ENCODE assay signal across 8 cellular contexts in the genomic region with DNA sequence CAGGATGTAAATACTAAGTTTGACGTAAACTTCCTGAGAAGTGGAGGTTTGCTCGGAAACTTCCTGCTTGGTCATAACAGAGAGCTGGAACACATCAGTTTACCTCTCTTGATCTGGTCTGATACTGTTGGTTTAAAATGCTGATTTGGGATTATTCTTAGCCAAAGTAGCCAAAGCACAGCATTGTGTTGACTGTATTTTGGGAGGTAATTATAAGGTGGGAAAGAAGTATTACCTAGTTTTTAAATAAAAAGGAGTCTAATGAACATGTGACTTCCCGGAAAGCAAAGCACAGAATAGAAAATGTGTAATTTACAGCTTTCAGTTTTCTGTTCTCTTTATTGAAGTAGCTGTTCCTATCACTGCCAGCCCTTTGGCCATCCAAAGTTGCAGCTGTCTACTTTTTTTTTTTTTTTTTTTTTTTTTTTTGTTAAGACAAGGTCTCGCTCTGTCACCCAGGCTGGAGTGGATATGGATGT. TPM values are rescaled to one million over a fixed set of nuclear protein-coding genes. Genes with fewer than 3 reads are reported as not detected.
DNase-seq lines count a peak whose midpoint lies in the region; ATAC-seq and TF ChIP-seq lines count a peak whose summit lies in the region.

No MANE protein-coding gene starts in this region.

- H3K4me2 ChIP-seq in IMR-90 (ENCODE audit: low read depth, low read length) = no peak overlapping the region

- ATAC-seq in GM19455 (IDR thresholded peaks at IDR 0.05; ENCODE audit: unreplicated experiment) (peak; percentile 70), IMR-90 (ENCODE audit: low read depth) (no peak), left colon (peak; percentile 35), GM19397 (IDR thresholded peaks at IDR 0.05; ENCODE audit: unreplicated experiment) (no peak)

- H2BK5ac ChIP-seq in IMR-90 (ENCODE audit: low read depth, low read length, poor library complexity, severe bottlenecking) = no peak overlapping the region

- no peaks in the 10 kb centered on the region for H3K27me3 Mint-ChIP-seq in endodermal cell (ENCODE audit: insufficient read depth)

- in situ Hi-C loops in IMR-90 (cut with MboI; ENCODE audit: low sequenced_read_pairs) = no loop called here

- H4K91ac ChIP-seq in IMR-90 (ENCODE audit: insufficient read depth, low read depth, low read length) = no peak overlapping the region

- no peak overlapping the region for H4K8ac ChIP-seq in IMR-90 (ENCODE audit: low read depth in 2 of 2, low read length in 2 of 2)

- 0 out of 3 replicates have a peak overlapping the region, but pooled peaks have one; percentile 39 for H2BK15ac ChIP-seq in IMR-90 (ENCODE audit: low read depth, low read length)

- H3K27ac ChIP-seq in IMR-90 (ENCODE audit: insufficient read depth, low read length) (no peak overlapping the region), endodermal cell (ENCODE audit: low read depth, low read length) (no peak overlapping the region)

- H3K27me3 ChIP-seq in IMR-90 (ENCODE audit: control insufficient read depth, insufficient read depth, low read length) (no peaks in the 10 kb centered on the region), endodermal cell (ENCODE audit: control insufficient read depth, insufficient read depth, low read length, poor library complexity, severe bottlenecking) (no peaks in the 10 kb centered on the region)

- H3K9me1 ChIP-seq in IMR-90 (ENCODE audit: insufficient read depth, low read length) = no peaks in the 10 kb centered on the region; the same call in 1 of the 2 replicates

- H2BK20ac ChIP-seq in IMR-90 (ENCODE audit: low read depth, low read length) = no peak overlapping the region

- DNase-seq in GM12864 (ENCODE audit: low read depth) (peak; percentile 55), IMR-90 (no peak), left colon (no peak), middle frontal gyrus (ENCODE audit: extremely low spot score, low spot score) (no peak), cortex of kidney (lab: John Stamatoyannopoulos, UW) (no peak), endodermal cell (no peak)

- H3K27ac Mint-ChIP-seq in endodermal cell = no peak overlapping the region

- no peak overlapping the region for H3K23ac ChIP-seq in IMR-90 (ENCODE audit: low read depth, low read length)

- TSS peak; percentile 13 for BruUV-seq in IMR-90 (replicated peaks; lab: Mats Ljungman, UMichigan)

- no peaks in the 10 kb centered on the region for H4K20me1 ChIP-seq in IMR-90 (ENCODE audit: insufficient read depth, low read length)

- no peak overlapping the region for H2AK5ac ChIP-seq in IMR-90 (ENCODE audit: low read depth, low read length)

- no peak overlapping the region for H3K4me3 Mint-ChIP-seq in endodermal cell

- H4K5ac ChIP-seq in IMR-90 (ENCODE audit: low read depth, low read length) = no peak overlapping the region

- H2AK9ac ChIP-seq in IMR-90 (replicated peaks; ENCODE audit: low read depth, low read length, poor library complexity) = no peak overlapping the region

- intact Hi-C loops in IMR-90 (cut with micrococcal nuclease) (no loop called here), left colon (cut with DNase I, micrococcal nuclease) (no loop called here)

- no peak for TF ChIP-seq CTCF in GM12864 (IDR thresholded peaks at IDR 0.05; ENCODE audit: low read depth, low read length, missing control alignments)
- TF ChIP-seq CTCF in IMR-90 (conservative IDR thresholded peaks at IDR 0.05; ENCODE audit: low read depth, low read length) = no peak
- no peak for TF ChIP-seq CTCF in endodermal cell (conservative IDR thresholded peaks at IDR 0.05)

- POLR2A ChIA-PET in IMR-90 (lab: Charles Lee; ENCODE audit: unreplicated experiment) = no interaction called here

- no peaks in the 10 kb centered on the region for H3K79me1 ChIP-seq in IMR-90 (ENCODE audit: low read depth in 1 of 2, low read length in 2 of 2)

- no peak overlapping the region for H3K56ac ChIP-seq in IMR-90 (ENCODE audit: extremely low read depth, insufficient read depth, low read length)

- H3K36me3 ChIP-seq in IMR-90 (ENCODE audit: control insufficient read depth, insufficient read depth, low read length) = no peaks in the 10 kb centered on the region
- no peaks in the 10 kb centered on the region for H3K36me3 ChIP-seq in endodermal cell (ENCODE audit: control insufficient read depth, insufficient read depth, low read length)

- H2BK120ac ChIP-seq in IMR-90 (ENCODE audit: low read depth, low read length) = no peak overlapping the region

- H3K18ac ChIP-seq in IMR-90 (ENCODE audit: low read depth, low read length) = no peak overlapping the region

- CTCF ChIA-PET in IMR-90 (lab: Yijun Ruan, JAX) = no interaction called here

- H3K4ac ChIP-seq in IMR-90 (ENCODE audit: low read depth, low read length) = no peak overlapping the region

- no peak overlapping the region for H2AFZ ChIP-seq in IMR-90 (replicated peaks; ENCODE audit: low read length, poor library complexity)

- H3K36me3 Mint-ChIP-seq in endodermal cell (ENCODE audit: low read depth) = no peaks in the 10 kb centered on the region

- H3K9ac ChIP-seq in IMR-90 (ENCODE audit: low read depth, low read length) = no peak overlapping the region
- H3K9ac ChIP-seq in endodermal cell (ENCODE audit: extremely low read depth, low read length, poor library complexity, severe bottlenecking) = no peak overlapping the region

- TF ChIP-seq POLR2A in IMR-90 (IDR thresholded peaks at IDR 0.05; ENCODE audit: low read depth, low read length) = no peak

- no peak for TF ChIP-seq RAD21 in IMR-90 (IDR thresholded peaks at IDR 0.05; ENCODE audit: low read length)

- dilution Hi-C loops in IMR-90 (cut with HindIII; ENCODE audit: low sequenced_read_pairs, unreplicated experiment) = no loop called here

- H3K4me1 ChIP-seq in IMR-90 (ENCODE audit: control insufficient read depth, insufficient read depth, low read length) = no peaks in the 10 kb centered on the region
- H3K4me1 ChIP-seq in endodermal cell (ENCODE audit: control insufficient read depth, insufficient read depth, low read length) = no peaks in the 10 kb centered on the region

- H3K9me3 ChIP-seq in IMR-90 (ENCODE audit: control insufficient read depth, insufficient read depth, low read length) (no peaks in the 10 kb centered on the region), endodermal cell (ENCODE audit: control insufficient read depth, low read length) (no peaks in the 10 kb centered on the region)

- no peaks in the 10 kb centered on the region for H3K4me1 Mint-ChIP-seq in endodermal cell

- H3K14ac ChIP-seq in IMR-90 (replicated peaks; ENCODE audit: low read depth, low read length) = no peak overlapping the region

- H3K9me3 Mint-ChIP-seq in endodermal cell = no peaks in the 10 kb centered on the region

- no peak overlapping the region for H3K4me3 ChIP-seq in GM12864 (ENCODE audit: low read depth, low read length)
- H3K4me3 ChIP-seq in IMR-90 (ENCODE audit: insufficient read depth, low read depth, low read length) = no peak overlapping the region
- H3K4me3 ChIP-seq in endodermal cell (ENCODE audit: low read length) = no peak overlapping the region

- no CpG with 5 or more reads among the region's 4 CpGs for WGBS in IMR-90 (ENCODE audit: extremely low coverage in 2 of 2, insufficient read length in 1 of 2), 2 experiments
- 88 to 100% methylated on average over 3 to 4 of the region's 4 CpGs for WGBS in endodermal cell (ENCODE audit: insufficient coverage in 1 of 2, insufficient read length in 1 of 2), 2 experiments

TF ChIP-seq in IMR-90, 13 proteins besides CTCF, POLR2A, EP300 and RAD21 (continues in another document):
- TF ChIP-seq, protein P1, sequence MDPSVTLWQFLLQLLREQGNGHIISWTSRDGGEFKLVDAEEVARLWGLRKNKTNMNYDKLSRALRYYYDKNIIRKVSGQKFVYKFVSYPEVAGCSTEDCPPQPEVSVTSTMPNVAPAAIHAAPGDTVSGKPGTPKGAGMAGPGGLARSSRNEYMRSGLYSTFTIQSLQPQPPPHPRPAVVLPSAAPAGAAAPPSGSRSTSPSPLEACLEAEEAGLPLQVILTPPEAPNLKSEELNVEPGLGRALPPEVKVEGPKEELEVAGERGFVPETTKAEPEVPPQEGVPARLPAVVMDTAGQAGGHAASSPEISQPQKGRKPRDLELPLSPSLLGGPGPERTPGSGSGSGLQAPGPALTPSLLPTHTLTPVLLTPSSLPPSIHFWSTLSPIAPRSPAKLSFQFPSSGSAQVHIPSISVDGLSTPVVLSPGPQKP (IDR thresholded peaks at IDR 0.05; ENCODE audit: borderline replicate concordance, low read depth, low read length) = no peak
- TF ChIP-seq MXI1 (IDR thresholded peaks at IDR 0.05; ENCODE audit: borderline replicate concordance, low read depth, low read length) (no peak), MAFK (IDR thresholded peaks at IDR 0.05; ENCODE audit: low read depth, low read length) (no peak), MAZ (IDR thresholded peaks at IDR 0.05; ENCODE audit: borderline replicate concordance, low read depth, low read length) (no peak), NFE2L2 (IDR thresholded peaks at IDR 0.05; ENCODE audit: low read depth, low read length) (no peak), BHLHE40 (IDR thresholded peaks at IDR 0.05; ENCODE audit: low read depth, low read length) (no peak), CHD1 (IDR thresholded peaks at IDR 0.05; ENCODE audit: low read depth, low read length) (no peak), RFX5 (IDR thresholded peaks at IDR 0.05; ENCODE audit: low read depth, low read length) (no peak), FOS (IDR thresholded peaks at IDR 0.05; ENCODE audit: low read depth, low read length) (no peak)
- TF ChIP-seq, protein P2, sequence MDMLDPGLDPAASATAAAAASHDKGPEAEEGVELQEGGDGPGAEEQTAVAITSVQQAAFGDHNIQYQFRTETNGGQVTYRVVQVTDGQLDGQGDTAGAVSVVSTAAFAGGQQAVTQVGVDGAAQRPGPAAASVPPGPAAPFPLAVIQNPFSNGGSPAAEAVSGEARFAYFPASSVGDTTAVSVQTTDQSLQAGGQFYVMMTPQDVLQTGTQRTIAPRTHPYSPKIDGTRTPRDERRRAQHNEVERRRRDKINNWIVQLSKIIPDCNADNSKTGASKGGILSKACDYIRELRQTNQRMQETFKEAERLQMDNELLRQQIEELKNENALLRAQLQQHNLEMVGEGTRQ (IDR thresholded peaks at IDR 0.05; ENCODE audit: low read depth, low read length) = no peak

RNA-seq across cellular contexts. Expression of a gene that starts 52.2 kb away (rescaled TPM):
- total RNA-seq in IMR-90 (2012; rRNA removed) (63.3 and 109 TPM in 2 replicates), left colon (10 to 100 TPM; 38.3 to 43.4 TPM), endodermal cell (10 to 100 TPM; 58.3 to 80.3 TPM)
- 39.6 and 56.2 TPM in 2 replicates for polyA plus RNA-seq in IMR-90 (2012; rRNA removed)
- polyA plus RNA-seq in IMR-90 (2012; cell fraction: cytosol; rRNA removed) = 7.7 and 16.2 TPM in 2 replicates
- 13.2 and 38.2 TPM in 2 replicates for polyA plus RNA-seq in IMR-90 (2012; cell fraction: nucleus; rRNA removed; ENCODE audit: low replicate concordance)
- polyA plus RNA-seq in endodermal cell (2013, experiment 1 of 2) = 49.2 TPM
- polyA plus RNA-seq in endodermal cell (2013, experiment 2 of 2) = 45.7 TPM

RNA-seq across cellular contexts. Expression of a gene that starts 55.5 kb away (rescaled TPM):
- 23.8 and 43.6 TPM in 2 replicates for total RNA-seq in IMR-90 (2012; rRNA removed)
- 15.3 and 17.1 TPM in 2 replicates for polyA plus RNA-seq in IMR-90 (2012; rRNA removed)
- polyA plus RNA-seq in IMR-90 (2012; cell fraction: cytosol; rRNA removed) = 2.1 and 2.6 TPM in 2 replicates
- 3.1 and 27.1 TPM in 2 replicates for polyA plus RNA-seq in IMR-90 (2012; cell fraction: nucleus; rRNA removed; ENCODE audit: low replicate concordance)
- 10 to 100 TPM; 29.1 to 36.1 TPM for total RNA-seq in left colon
- total RNA-seq in endodermal cell = 10 to 100 TPM; 22.3 to 23.3 TPM
- polyA plus RNA-seq in endodermal cell (2013, experiment 1 of 2) = 32.7 TPM
- polyA plus RNA-seq in endodermal cell (2013, experiment 2 of 2) = 28.4 TPM

Comparison
In these comparisons a context has a peak if more than half of its experiments do, and no peak if none do; other contexts are left out.
1. ATAC-seq: peak in GM19455 (single experiment) and left colon (single experiment); none in IMR-90 (single experiment) and GM19397 (single experiment).